ENCODE assay signal across 8 cellular contexts in genomic region chr19:52962394-52963228, GRCh38. TPM values are rescaled to one million over a fixed set of nuclear protein-coding genes. Genes with fewer than 3 reads are reported as not detected.
DNase-seq lines count a peak whose midpoint lies in the region; ATAC-seq, FAIRE-seq and TF ChIP-seq lines count a peak whose summit lies in the region.

Gene ZNF816, minus strand, starts transcription at chr19:52962881. Its CDS starts 6,792 bp downstream, at chr19:52956089.

- H3K4ac ChIP-seq in H1 (replicated peaks; ENCODE audit: insufficient read length, low read depth, low read length) (no peak within 1 kb of the TSS), mesendoderm (ENCODE audit: low read depth, low read length) (peak within 1 kb of the TSS; percentile 22)

- no peak within 1 kb of the TSS for H3K23ac ChIP-seq in H1 (ENCODE audit: insufficient read length)
- peak within 1 kb of the TSS; percentile 87 for H3K23ac ChIP-seq in mesendoderm (ENCODE audit: low read length)

- no peak within 1 kb of the TSS for H2BK20ac ChIP-seq in H1 (ENCODE audit: low read length)

- no peak within 1 kb of the TSS for H2BK12ac ChIP-seq in H1 (ENCODE audit: low read depth, low read length)

- H3K36me3 Mint-ChIP-seq in CD4-positive, alpha-beta memory T cell = peaks cover 35 to 54% of the 10 kb centered on the region in 2 donors

- H3K9me3 ChIP-seq in CD4-positive, alpha-beta memory T cell (ENCODE audit: control insufficient read depth in 1 of 2, low read length in 2 of 2) = peaks cover 8 to 42% of the 10 kb centered on the region in 2 donors
- 0 out of 4 replicates have a peak, but pooled peaks cover 0 to 5% of the 10 kb centered on the region in 2 experiments for H3K9me3 ChIP-seq in H1 (ENCODE audit: insufficient read depth in 2 of 2, low read depth in 1 of 2, low read length in 1 of 2)

- peaks cover 25% of the 10 kb centered on the region for H3K4me1 ChIP-seq in CD4-positive, alpha-beta memory T cell (ENCODE audit: insufficient read depth, low read length)
- H3K4me1 ChIP-seq in H1 (replicated peaks in 1 of 4; ENCODE audit: control insufficient read depth in 3 of 4, insufficient read depth in 4 of 4, low read length in 3 of 4) (peaks cover 0 to 7% (median under 1%) of the 10 kb centered on the region in 4 experiments; a peak in 2 of 7 replicates), mesendoderm (ENCODE audit: control insufficient read depth, low read depth, low read length) (peaks cover 1% of the 10 kb centered on the region)

- H3K27ac ChIP-seq in CD4-positive, alpha-beta memory T cell (ENCODE audit: low read depth, low read length) = peak within 1 kb of the TSS; percentile 51
- H3K27ac ChIP-seq in H1 (ENCODE audit: low read depth, low read length) (peak within 1 kb of the TSS; percentile 48; the same call in 1 of the 2 replicates), mesendoderm (ENCODE audit: low read depth, low read length) (peak within 1 kb of the TSS; percentile 90)

- POLR2A ChIA-PET in CD4-positive, alpha-beta memory T cell (lab: Charles Lee; ENCODE audit: partially characterized antibody) = interaction anchor here (0.5 to 2.4 kb wide), 18 partner anchors 10 to 914 kb away, joined by 3 to 10 read pairs (median 3); partner anchors contain the start of genes MYADM, PPP2R1A, ZNF320 and ZNF432
- POLR2A ChIA-PET in H1 (lab: Charles Lee; ENCODE audit: partially characterized antibody) = interaction anchor here (0.7 to 2.3 kb wide), 11 partner anchors 10 to 66 kb away, joined by 3 to 16 read pairs (median 4); partner anchors contain the start of gene ZNF320

- H3K79me1 ChIP-seq in H1 (ENCODE audit: low read depth, low read length) (peaks cover 5% of the 10 kb centered on the region; the same call in 1 of the 2 replicates), mesendoderm (ENCODE audit: low read length) (peaks cover 17% of the 10 kb centered on the region)

- peaks cover 13 to 34% (median 24%) of the 10 kb centered on the region in 4 donors for H3K4me1 Mint-ChIP-seq in CD4-positive, alpha-beta memory T cell

- H3K4me3 ChIP-seq in CD4-positive, alpha-beta memory T cell (ENCODE audit: low read length in 2 of 2) = peak within 1 kb of the TSS; percentile 72 to 91
- H3K4me3 ChIP-seq in H1 (ENCODE audit: extremely low read depth in 1 of 4, insufficient read depth in 2 of 4, low read depth in 3 of 4, low read length in 4 of 4) (peak within 1 kb of the TSS; percentile 82 to 89 (median 88)), mesendoderm (ENCODE audit: low read length) (peak within 1 kb of the TSS; percentile 83)

- H4K8ac ChIP-seq in H1 (ENCODE audit: extremely low read depth, insufficient read depth, low read length) = no peak within 1 kb of the TSS; the same call in 1 of the 2 replicates
- H4K8ac ChIP-seq in mesendoderm (ENCODE audit: low read depth, low read length) = no peak within 1 kb of the TSS

- H3K27me3 ChIP-seq in CD4-positive, alpha-beta memory T cell (ENCODE audit: insufficient read depth, low read length) = no peaks in the 10 kb centered on the region
- H3K27me3 ChIP-seq in H1 (replicated peaks in 1 of 4; ENCODE audit: control insufficient read depth in 3 of 4, extremely low read depth in 1 of 4, insufficient read depth in 3 of 4, low read length in 3 of 4) (no peaks in the 10 kb centered on the region), mesendoderm (ENCODE audit: insufficient read depth, low read length, poor library complexity) (no peaks in the 10 kb centered on the region)

- peak within 1 kb of the TSS; percentile 46 to 84 (median 66) for H3K9ac ChIP-seq in H1 (replicated peaks in 1 of 4; ENCODE audit: extremely low read depth in 1 of 4, low read depth in 3 of 4, low read length in 3 of 4)
- peak within 1 kb of the TSS; percentile 89 for H3K9ac ChIP-seq in mesendoderm (ENCODE audit: low read length)

- H2BK15ac ChIP-seq in H1 (ENCODE audit: low read length) = peak within 1 kb of the TSS; percentile 61; the same call in 1 of the 2 replicates
- peak within 1 kb of the TSS; percentile 1 for H2BK15ac ChIP-seq in mesendoderm (replicated peaks; ENCODE audit: low read depth)

- H3K23me2 ChIP-seq in H1 (ENCODE audit: low read depth, low read length) = peaks cover 3% of the 10 kb centered on the region

- peaks cover 2 to 64% (median 38%) of the 10 kb centered on the region in 8 donors for H3K9me3 Mint-ChIP-seq in CD4-positive, alpha-beta memory T cell

- H3K36me3 ChIP-seq in CD4-positive, alpha-beta memory T cell (ENCODE audit: insufficient read depth, low read length) = no peaks in the 10 kb centered on the region
- peaks cover 0 to 14% (median 0%) of the 10 kb centered on the region in 4 experiments; a peak in 3 of 8 replicates for H3K36me3 ChIP-seq in H1 (ENCODE audit: control insufficient read depth in 2 of 4, insufficient read depth in 4 of 4, low read length in 3 of 4)
- no peaks in the 10 kb centered on the region for H3K36me3 ChIP-seq in mesendoderm (ENCODE audit: control insufficient read depth, insufficient read depth, low read length)

- DNase-seq in CD4-positive, alpha-beta memory T cell = peak; percentile 97 to 99 (median 97)
- DNase-seq in NK-92 (lab: John Stamatoyannopoulos, UW; ENCODE audit: unreplicated experiment) (peak; percentile 75), H1 (ENCODE audit: low read depth in 1 of 2, low spot score in 2 of 2) (peak; percentile 82 to 99), mesendoderm (peak; percentile 98)
- peak; percentile 94 to 95 (median 94) for DNase-seq in activated CD8-positive, alpha-beta memory T cell treated with anti-CD3 and anti-CD28 coated beads for 48 hours (ENCODE audit: low read depth in 2 of 3, low spot score in 2 of 3)
- peak; percentile 98 for DNase-seq in stimulated activated CD8-positive, alpha-beta memory T cell treated with anti-CD3 and anti-CD28 coated beads, Interleukin-12 subunit alpha, Interleukin-12 subunit beta, amount 100 ng/mL, for 24 hours (ENCODE audit: extremely low read depth)

- peak within 1 kb of the TSS; percentile 66 for H4K91ac ChIP-seq in H1 (replicated peaks; ENCODE audit: insufficient read length, low read length)

- H3K4me2 ChIP-seq in H1 (ENCODE audit: insufficient read depth in 1 of 2, low read depth in 2 of 2, low read length in 2 of 2) (peak within 1 kb of the TSS; percentile 90 to 97), mesendoderm (ENCODE audit: low read length) (peak within 1 kb of the TSS; percentile 90)

- H2BK120ac ChIP-seq in H1 (replicated peaks; ENCODE audit: low read depth, low read length) (peak within 1 kb of the TSS; percentile 58), mesendoderm (ENCODE audit: low read depth, low read length) (no peak within 1 kb of the TSS)

- H2AFZ ChIP-seq in H1 (ENCODE audit: low read length) = peak within 1 kb of the TSS; percentile 84

- H3K18ac ChIP-seq in H1 (ENCODE audit: extremely low read depth, low read length) = peak within 1 kb of the TSS; percentile 91
- peak within 1 kb of the TSS; percentile 71 for H3K18ac ChIP-seq in mesendoderm (ENCODE audit: low read length)

- peak within 1 kb of the TSS; percentile 47 for H3K56ac ChIP-seq in H1 (replicated peaks; ENCODE audit: insufficient read length, low read depth, low read length)
- peak within 1 kb of the TSS; percentile 93 for H3K56ac ChIP-seq in mesendoderm (ENCODE audit: low read length)

- H3K79me2 ChIP-seq in H1 (ENCODE audit: control insufficient read depth in 1 of 2, insufficient read depth in 2 of 2, low read length in 2 of 2) = peaks cover 0 to 25% of the 10 kb centered on the region in 2 experiments; a peak in 2 of 4 replicates
- peaks cover 8% of the 10 kb centered on the region for H3K79me2 ChIP-seq in mesendoderm (ENCODE audit: control insufficient read depth, insufficient read depth, low read length)

- ATAC-seq in GM19452 (IDR thresholded peaks at IDR 0.05; ENCODE audit: unreplicated experiment) (peak; percentile 94), HG03571 (IDR thresholded peaks at IDR 0.05; ENCODE audit: unreplicated experiment) (peak; percentile 95)

- peak within 1 kb of the TSS; percentile 55 for H3K14ac ChIP-seq in H1 (ENCODE audit: insufficient read length)

- intact Hi-C loops in CD4-positive, alpha-beta memory T cell (cut with micrococcal nuclease) = loop anchor here (1.0 to 10.0 kb wide), 9 partner anchors 20 to 403 kb away; partner anchors contain the start of genes ZNF320, ZNF347, ZNF468 and ZNF525

- peak within 1 kb of the TSS; percentile 90 to 98 (median 93) for H3K4me3 Mint-ChIP-seq in CD4-positive, alpha-beta memory T cell

- peaks cover 0 to 1% of the 10 kb centered on the region in 2 donors for H3K27me3 Mint-ChIP-seq in CD4-positive, alpha-beta memory T cell

- no peak for TF ChIP-seq EP300 in H1 (IDR thresholded peaks at IDR 0.05; ENCODE audit: borderline replicate concordance in 1 of 2, low read depth in 2 of 2, low read length in 2 of 2)

- no peak for FAIRE-seq in H1 (lab: Jason Lieb, UNC)

- no peak for TF ChIP-seq RAD21 in H1 (IDR thresholded peaks at IDR 0.05 in 1 of 2, conservative IDR thresholded peaks at IDR 0.05 in 1 of 2; ENCODE audit: low read depth in 2 of 2, low read length in 2 of 2)

- CTCF ChIA-PET in CD4-positive, alpha-beta memory T cell (lab: Charles Lee; ENCODE audit: partially characterized antibody) = interaction anchor here (0.6 to 1.1 kb wide), 3 partner anchors 20 to 32 kb away, joined by 3 to 6 read pairs (median 3); no protein-coding TSS in a partner anchor
- CTCF ChIA-PET in H1 (lab: Charles Lee; ENCODE audit: partially characterized antibody) = interaction anchor here (0.6 to 1.6 kb wide), 8 partner anchors 10 to 192 kb away, joined by 3 to 6 read pairs (median 4); partner anchors contain the start of gene ERVV-2

- H2BK5ac ChIP-seq in H1 (ENCODE audit: low read depth, low read length) (peak within 1 kb of the TSS; percentile 92; the same call in 1 of the 2 replicates), mesendoderm (ENCODE audit: low read length) (peak within 1 kb of the TSS; percentile 1)

- TF ChIP-seq CTCF in H1 (IDR thresholded peaks at IDR 0.05; ENCODE audit: control extremely low read depth in 1 of 3, insufficient read depth in 1 of 3, low read depth in 1 of 3, low read length in 3 of 3) = no peak

- TF ChIP-seq POLR2A in H1 (IDR thresholded peaks at IDR 0.05; ENCODE audit: control extremely low read depth in 1 of 2, low read depth in 2 of 2, low read length in 2 of 2) = peak; percentile 42 to 63; a peak in 2 of 3 replicates

- H2AK5ac ChIP-seq in H1 (ENCODE audit: low read depth, low read length) = no peak within 1 kb of the TSS
- no peak within 1 kb of the TSS for H2AK5ac ChIP-seq in mesendoderm (ENCODE audit: low read length)

- H4K20me1 ChIP-seq in H1 (replicated peaks in 1 of 2; ENCODE audit: control insufficient read depth in 1 of 2, insufficient read depth in 2 of 2, low read length in 2 of 2) = peaks cover 0 to 2% of the 10 kb centered on the region in 2 experiments

- peak within 1 kb of the TSS; percentile 89 to 96 (median 92) for H3K27ac Mint-ChIP-seq in CD4-positive, alpha-beta memory T cell

- H4K5ac ChIP-seq in H1 (ENCODE audit: insufficient read length, low read depth, low read length) (peak within 1 kb of the TSS; percentile 45), mesendoderm (ENCODE audit: low read length) (no peak within 1 kb of the TSS)

- 1% methylated on average over 37 of the region's 55 CpGs; no CpG with 5 or more reads in 1 of the 2 experiments for WGBS in H1 (ENCODE audit: extremely low coverage in 1 of 2, insufficient coverage in 1 of 2, insufficient read length in 1 of 2, insufficient replicate concordance in 2 of 2, low coverage in 1 of 2, low lambda C conversion rate in 2 of 2, missing lambda C conversion rate in 1 of 2), 2 experiments
- no CpG with 5 or more reads among the region's 55 CpGs for WGBS in mesendoderm (ENCODE audit: extremely low coverage, insufficient coverage, low lambda C conversion rate)

RNA-seq across cellular contexts. Expression of gene ZNF816, which starts in this region (rescaled TPM):
- total RNA-seq in CD4-positive, alpha-beta memory T cell = 10 to 100 TPM; 26.1 to 29.6 TPM
- polyA plus RNA-seq in CD4-positive, alpha-beta memory T cell = 10 to 100 TPM in 1 of 2 donors, 1 to 10 TPM in 1; 6.5 to 19.9 TPM
- total RNA-seq in H1 (2021; fragmentation: NEBNext Ultra II Directional; extraction: Animal tissue kit (Norgen Biotek cat#: 25700)) = 12.2 and 13.2 TPM in 2 replicates
- polyA plus RNA-seq in H1 (2011; rRNA removed) = 2.4 and 2.7 TPM in 2 replicates
- polyA plus RNA-seq in H1 (2011; cell fraction: cytosol; rRNA removed) = 4.5 TPM
- 2.7 TPM for polyA plus RNA-seq in H1 (2011; cell fraction: nucleus; rRNA removed)
- 4.8 to 10.1 TPM (median 5.3 TPM) in 4 replicates for polyA plus RNA-seq in H1 (2012, experiment 1 of 2)
- polyA plus RNA-seq in H1 (2012, experiment 2 of 2) = 1.4 TPM
- 7.3 TPM for polyA plus RNA-seq in H1 (2013, experiment 1 of 2)
- 6.4 TPM for polyA plus RNA-seq in H1 (2013, experiment 2 of 2)
- 12.2 and 21.9 TPM in 2 replicates for polyA minus RNA-seq in H1 (2011; rRNA and poly(A)+ RNA removed)
- polyA minus RNA-seq in H1 (2011; cell fraction: cytosol; rRNA and poly(A)+ RNA removed) = 12.7 TPM
- polyA minus RNA-seq in H1 (2011; cell fraction: nucleus; rRNA and poly(A)+ RNA removed) = 19.6 TPM
- polyA plus RNA-seq in mesendoderm (2013, experiment 1 of 2) = 7.2 TPM
- 8.0 TPM for polyA plus RNA-seq in mesendoderm (2013, experiment 2 of 2)

Comparison
In these comparisons a context has a peak if more than half of its experiments do, and no peak if none do; other contexts are left out.
1. Peak in every context shown above with its lines: DNase-seq, ATAC-seq, H3K4me3 ChIP-seq and H3K27ac ChIP-seq.